Comparison of ENCODE assay signal across 1 cellular context in the genomic region with DNA sequence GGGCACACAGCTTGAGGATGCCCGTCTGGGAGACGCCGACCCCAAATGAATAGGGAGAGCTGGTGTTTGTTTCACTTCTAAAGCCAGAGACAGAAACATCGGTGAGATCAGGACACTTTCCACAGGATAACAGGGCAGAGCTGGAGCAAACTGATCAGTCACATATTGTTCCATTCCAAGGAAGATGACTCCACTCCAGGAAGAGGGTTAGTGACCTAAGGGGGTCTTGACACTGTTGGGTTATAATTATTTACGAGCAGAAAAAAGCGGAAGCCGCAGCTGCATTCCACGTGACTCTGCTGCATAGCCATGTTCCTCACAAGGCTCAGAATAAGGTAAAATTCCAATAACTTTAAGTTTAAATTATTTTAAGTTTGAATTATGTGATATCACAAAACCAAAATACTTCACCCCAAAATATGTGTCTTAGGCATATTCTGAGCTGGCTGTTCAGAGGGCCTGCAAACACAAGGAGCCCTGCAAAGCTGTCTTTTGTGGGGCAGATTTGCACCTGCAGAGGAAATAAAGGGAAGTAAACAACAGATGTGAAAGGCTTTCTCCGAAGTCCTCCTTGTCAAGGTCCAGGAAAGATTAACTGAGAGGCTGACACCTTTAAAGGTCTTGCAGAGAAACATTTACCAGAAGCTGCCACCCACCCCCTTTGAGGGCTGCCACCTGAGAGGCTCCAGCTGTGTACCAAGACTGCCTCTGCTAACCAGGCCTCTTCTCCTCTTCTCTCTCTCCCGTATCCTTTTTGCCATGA.
TF ChIP-seq lines count a peak whose summit lies in the region.

No MANE protein-coding gene starts in this region.

TF ChIP-seq in WTC11, 78 proteins besides CTCF, POLR2A, EP300 and RAD21 (continued from another document):
- no peak for TF ChIP-seq ZNF232 (CRISPR knock-in tag; IDR thresholded peaks at IDR 0.05)
- TF ChIP-seq NR3C1 (CRISPR knock-in tag; conservative IDR thresholded peaks at IDR 0.05; ENCODE audit: low read depth): no peak
- TF ChIP-seq ZNF317 (CRISPR knock-in tag; IDR thresholded peaks at IDR 0.05; ENCODE audit: borderline replicate concordance, low read depth): no peak
